Comparison of ENCODE assay signal across 28 cellular contexts in genomic region chr11:73555615-73556014, GRCh38.
"Had no signal": no experiment of that assay in that cellular context is flagged by ENCODE, and none has a peak within 500 bp of the region (broad histone marks: within the 10 kb centered on the region; RNA-seq: fewer than 3 reads in every experiment).

No MANE protein-coding gene starts in this region.

- H3K27ac ChIP-seq: ascending aorta, breast epithelium, epithelial cell of prostate, WERI-Rb-1 had no signal

- ATAC-seq: activated CD4-positive, CD25-positive, alpha-beta regulatory T cell treated with anti-CD3 and anti-CD28 coated beads, Interleukin-2, amount 50 U/mL, for 24 hours; activated CD8-positive, alpha-beta memory T cell treated with anti-CD3 and anti-CD28 coated beads, Interleukin-2, amount 10 ng/mL, durations not matched to agents 7 days and 5 days; activated CD8-positive, alpha-beta T cell treated with anti-CD3 and anti-CD28 coated beads, Interleukin-2, amount 10 ng/mL, durations not matched to agents 7 days and 5 days; activated naive CD4-positive, alpha-beta T cell treated with anti-CD3 and anti-CD28 coated beads, Interleukin-2, amount 50 U/mL, for 72 hours; activated T-cell treated with anti-CD3 and anti-CD28 coated beads, Interleukin-2, amount 50 U/mL, for 72 hours; effector memory CD8-positive, alpha-beta T cell; T-helper 17 cell had no signal

- DNase-seq: activated B cell treated with CpG ODN at 0.5 μM for 24 hours; activated CD4-positive, alpha-beta memory T cell treated with anti-CD3 and anti-CD28 coated beads for 36 hours; activated CD4-positive, alpha-beta T cell treated with anti-CD3 and anti-CD28 coated beads for 48 hours; activated CD4-positive, alpha-beta T cell treated with anti-CD3 and anti-CD28 coated beads, Interleukin-2, amount 50 U/mL, for 1 hour; activated CD8-positive, alpha-beta memory T cell treated with anti-CD3 and anti-CD28 coated beads, Interleukin-2, amount 10 ng/mL, durations not matched to agents 7 days and 5 days; activated CD8-positive, alpha-beta memory T cell treated with anti-CD3 and anti-CD28 coated beads, Interleukin-2, amount 50 U/mL, for 4 hours; activated CD8-positive, alpha-beta T cell treated with anti-CD3 and anti-CD28 coated beads, Interleukin-2, amount 10 ng/mL, durations not matched to agents 7 days and 5 days; activated gamma-delta T cell; activated naive CD4-positive, alpha-beta T cell; activated naive CD4-positive, alpha-beta T cell treated with anti-CD3 and anti-CD28 coated beads, Interleukin-2, amount 10 ng/mL, durations not matched to agents 7 days and 5 days; activated naive CD8-positive, alpha-beta T cell treated with anti-CD3 and anti-CD28 coated beads, Interleukin-2, amount 10 ng/mL, durations not matched to agents 7 days and 5 days; activated T-cell treated with anti-CD3 and anti-CD28 coated beads, Interleukin-2, amount 50 U/mL, for 1 hour; activated T-cell treated with anti-CD3 and anti-CD28 coated beads, Interleukin-2, amount 50 U/mL, for 72 hours; caudate nucleus; cortex of kidney; dermis blood vessel endothelial cell; effector CD4-positive, alpha-beta T cell; effector memory CD8-positive, alpha-beta T cell; foreskin fibroblast; T-helper 1 cell; T-helper 17 cell; T1000; WERI-Rb-1 had no signal

- H3K4me1 ChIP-seq: ascending aorta, breast epithelium had no signal

- H3K36me3 ChIP-seq: ascending aorta, breast epithelium had no signal

- H3K9me3 ChIP-seq: ascending aorta, breast epithelium had no signal

- H3K4me3 ChIP-seq: ascending aorta, breast epithelium had no signal

- H3K27me3 ChIP-seq: ascending aorta, breast epithelium had no signal
